In genomic region chr6:25249133-25249532, GRCh38 we compare ENCODE assay signal across 1 cellular context.
TF ChIP-seq lines count a peak whose summit lies in the region.

No MANE protein-coding gene starts in this region.

TF ChIP-seq in SK-N-SH treated with all-trans-retinoic acid at 6 μM for 48 hours, 23 proteins besides CTCF, POLR2A, EP300 and RAD21 (continued from another document):
- TF ChIP-seq TSHZ2 (CRISPR knock-in tag; IDR thresholded peaks at IDR 0.05) (no peak), GLIS3 (CRISPR knock-in tag; IDR thresholded peaks at IDR 0.05) (no peak), SNAI2 (CRISPR knock-in tag; IDR thresholded peaks at IDR 0.05) (no peak), PPARA (CRISPR knock-in tag; IDR thresholded peaks at IDR 0.05; ENCODE audit: borderline replicate concordance) (no peak), ZNF565 (CRISPR knock-in tag; conservative IDR thresholded peaks at IDR 0.05; ENCODE audit: low read depth) (no peak), PATZ1 (CRISPR knock-in tag; IDR thresholded peaks at IDR 0.05; ENCODE audit: borderline replicate concordance) (no peak), BACH2 (CRISPR knock-in tag; IDR thresholded peaks at IDR 0.05; ENCODE audit: borderline replicate concordance) (no peak), ZFP3 (CRISPR knock-in tag; IDR thresholded peaks at IDR 0.05) (no peak)
